In the genomic region with DNA sequence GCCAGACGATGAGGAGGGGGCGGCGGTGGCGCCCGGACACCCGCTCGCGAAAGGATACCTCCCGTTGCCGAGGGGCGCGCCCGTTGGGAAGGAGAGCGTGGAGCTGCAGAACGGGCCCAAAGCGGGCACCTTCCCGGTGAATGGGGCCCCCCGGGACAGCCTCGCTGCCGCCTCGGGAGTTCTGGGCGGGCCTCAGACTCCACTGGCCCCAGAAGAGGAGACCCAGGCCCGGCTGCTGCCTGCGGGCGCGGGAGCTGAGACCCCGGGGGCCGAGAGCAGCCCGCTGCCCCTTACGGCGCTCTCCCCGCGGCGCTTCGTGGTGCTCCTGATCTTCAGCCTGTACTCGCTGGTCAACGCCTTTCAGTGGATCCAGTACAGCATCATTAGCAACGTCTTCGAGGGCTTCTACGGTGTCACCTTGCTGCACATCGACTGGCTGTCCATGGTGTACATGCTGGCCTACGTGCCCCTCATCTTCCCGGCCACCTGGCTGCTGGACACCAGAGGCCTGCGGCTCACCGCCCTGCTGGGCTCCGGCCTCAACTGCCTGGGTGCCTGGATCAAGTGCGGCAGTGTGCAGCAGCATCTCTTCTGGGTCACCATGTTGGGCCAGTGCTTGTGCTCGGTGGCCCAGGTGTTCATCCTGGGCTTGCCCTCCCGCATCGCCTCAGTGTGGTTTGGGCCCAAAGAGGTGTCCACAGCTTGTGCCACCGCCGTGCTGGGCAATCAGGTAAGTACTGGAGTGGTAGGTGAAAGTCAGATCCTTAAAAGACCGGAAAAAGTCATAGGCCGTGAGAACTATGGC, we compare ENCODE assay signal across 9 cellular contexts. TPM values are rescaled to one million over a fixed set of nuclear protein-coding genes. Genes with fewer than 3 reads are reported as not detected.
DNase-seq lines count a peak whose midpoint lies in the region; ATAC-seq, FAIRE-seq and TF ChIP-seq lines count a peak whose summit lies in the region.
"Had no signal": no experiment of that assay in that cellular context is flagged by ENCODE, and none has a peak within 500 bp of the region (broad histone marks: within the 10 kb centered on the region; RNA-seq: fewer than 3 reads in every experiment).

No MANE protein-coding gene starts in this region.

- TF ChIP-seq RAD21 in HepG2 (CRISPR knock-in tag; IDR thresholded peaks at IDR 0.05), result no peak

- POLR2A ChIA-PET in HepG2 (lab: Yijun Ruan, JAX), result interaction anchor here (1.0 to 7.2 kb wide), 20 partner anchors 9 to 250 kb away, joined by 3 to 80 read pairs (median 7); partner anchors contain the start of genes ATF3, NSL1, SPATA45 and TATDN3

- under 1% methylated on average over 23 of the region's 54 CpGs for WGBS in HepG2 (ENCODE audit: low lambda C conversion rate)

- H3K4me2 ChIP-seq in HepG2 (ENCODE audit: low read depth, low read length), result peak overlapping the region; percentile 75

- DNase-seq in ELF-1 (ENCODE audit: low read depth, low spot score) (peak; percentile 70), HT1080 (ENCODE audit: low read depth) (peak; percentile 24), T follicular helper cell (ENCODE audit: low read depth) (peak; percentile 3), HepG2 (ENCODE audit: low spot score) (peak; percentile 18), NCI-H2029 treated with DMSO at 0.1 percent for 48 hours (lab: John Stamatoyannopoulos, UW) (no peak)
- DNase-seq in stimulated activated CD8-positive, alpha-beta memory T cell treated with anti-CD3 and anti-CD28 coated beads, Interleukin-15, amount 100 ng/mL, for 24 hours (ENCODE audit: low read depth), result peak; percentile 6

- H3K27ac ChIP-seq in cingulate gyrus (ENCODE audit: low read depth, low read length) (peak overlapping the region; percentile 69), HepG2 (ENCODE audit: extremely low read length, insufficient read depth, low read length) (peak overlapping the region; percentile 96)

- CTCF ChIA-PET in HepG2 (lab: Yijun Ruan, JAX; ENCODE audit: low intra/inter-chr PET ratio, low total read pairs), result no interaction called here

- H3K4me3 ChIP-seq in HepG2 (replicated peaks in 1 of 3; ENCODE audit: insufficient read depth in 1 of 3, low read depth in 2 of 3, low read length in 3 of 3), result peak overlapping the region; percentile 74 to 93 (median 90)

- peaks cover 68% of the 10 kb centered on the region for H3K4me1 ChIP-seq in HepG2 (ENCODE audit: insufficient read depth, low read length)

- TF ChIP-seq POLR2A in HepG2 (IDR thresholded peaks at IDR 0.05; ENCODE audit: insufficient read depth in 1 of 2, low read depth in 2 of 2, low read length in 2 of 2), result no peak

- H3K36me3 ChIP-seq in HepG2 (replicated peaks in 1 of 2; ENCODE audit: control insufficient read depth in 1 of 2, insufficient read depth in 2 of 2, low read length in 2 of 2), result 0 out of 5 replicates have a peak, but pooled peaks cover 0 to under 1% of the 10 kb centered on the region in 2 experiments

- TF ChIP-seq EP300 in HepG2 (IDR thresholded peaks at IDR 0.05; ENCODE audit: low read depth in 2 of 2, low read length in 2 of 2) (no peak), HepG2 (CRISPR knock-in tag; IDR thresholded peaks at IDR 0.05; ENCODE audit: borderline replicate concordance) (no peak)

- H3K9ac ChIP-seq in HepG2 (ENCODE audit: insufficient read depth, low read depth, low read length), result peak overlapping the region; percentile 80

- no peak for TF ChIP-seq CTCF in HepG2 (CRISPR knock-in tag; IDR thresholded peaks at IDR 0.05)

- peaks cover 55% of the 10 kb centered on the region for H3K79me2 ChIP-seq in HepG2 (ENCODE audit: insufficient read depth, low read length)

- no peaks in the 10 kb centered on the region for H3K9me3 ChIP-seq in HepG2 (ENCODE audit: low read length)

- BruUV-seq in HepG2 (replicated peaks; lab: Mats Ljungman, UMichigan), result TSS peak; percentile 57

- H3K27me3 ChIP-seq in HepG2 (ENCODE audit: control insufficient read depth in 1 of 2, insufficient read depth in 2 of 2, low read length in 2 of 2), result no peaks in the 10 kb centered on the region; a peak in 1 of 5 replicates

- in situ Hi-C loops in HepG2 (cut with HindIII; ENCODE audit: extremely low pct_ligation_motif_present, low pct_unique_long_range_greater_than_20kb), result loop anchor here (5.0 kb wide), 1 partner anchor 41 kb away; no protein-coding TSS in a partner anchor

- peak; percentile 30 for FAIRE-seq in HepG2 (lab: Jason Lieb, UNC)

- H2AFZ ChIP-seq in HepG2 (ENCODE audit: low read length), result no peak overlapping the region

- ATAC-seq in GM21390 (IDR thresholded peaks at IDR 0.05; ENCODE audit: unreplicated experiment) (peak; percentile 11), HepG2 (peak; percentile 46)

- intact Hi-C loops in HepG2 (cut with micrococcal nuclease; ENCODE audit: unreplicated experiment), result no loop called here

- H4K20me1 ChIP-seq in HepG2 (ENCODE audit: insufficient read depth, low read length), result peaks cover 12% of the 10 kb centered on the region

TF ChIP-seq in HepG2, 621 proteins besides CTCF, POLR2A, EP300 and RAD21 (continues in another document):
- TF ChIP-seq PHF20 (CRISPR knock-in tag; IDR thresholded peaks at IDR 0.05) (peak; percentile 20; the same call in 1 of the 2 replicates), ZNF33A (CRISPR knock-in tag; IDR thresholded peaks at IDR 0.05; ENCODE audit: borderline replicate concordance) (no peak), POLR2G (IDR thresholded peaks at IDR 0.05; ENCODE audit: low read depth, low read length) (no peak), DMAP1 (CRISPR knock-in tag; IDR thresholded peaks at IDR 0.05) (peak; percentile 13; the same call in 1 of the 2 replicates), ZNF441 (CRISPR knock-in tag; IDR thresholded peaks at IDR 0.05; ENCODE audit: borderline replicate concordance) (peak; percentile 63; the same call in 1 of the 2 replicates), HMG20B (CRISPR knock-in tag; conservative IDR thresholded peaks at IDR 0.05) (no peak), SNAI1 (CRISPR knock-in tag; IDR thresholded peaks at IDR 0.05; ENCODE audit: borderline replicate concordance) (0 out of 2 replicates have a peak, but pooled peaks have one; percentile 23)
- TF ChIP-seq, protein P1, sequence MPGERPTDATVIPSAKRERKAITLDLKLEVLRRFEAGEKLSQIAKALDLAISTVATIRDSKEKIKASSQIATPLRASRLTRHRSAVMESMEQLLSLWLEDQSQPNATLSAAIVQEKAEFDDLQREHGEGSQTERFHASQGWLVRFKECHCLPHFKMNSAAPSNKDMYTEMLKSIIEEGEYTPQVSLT (CRISPR knock-in tag; IDR thresholded peaks at IDR 0.05; ENCODE audit: borderline replicate concordance, low read depth), result no peak

RNA-seq across cellular contexts. Expression of gene FLVCR1, which starts 0.6 kb away (rescaled TPM):
- 6.9 and 7.9 TPM in 2 replicates for total RNA-seq in HT1080 (2014; rRNA removed; shearing (Covaris generic))
- polyA plus RNA-seq in HT1080 (2015; cell fraction: cytosol; rRNA removed), result 2.8 and 2.9 TPM in 2 replicates
- polyA plus RNA-seq in HT1080 (2015; cell fraction: nucleus; rRNA removed), result 9.7 and 12.4 TPM in 2 replicates
- total RNA-seq in HepG2 (2016; rRNA removed; fragmentation: Illumina TruSeq; extraction: Trizol), result 18.6 and 39.8 TPM in 2 replicates
- 41.7 and 44.4 TPM in 2 replicates for total RNA-seq in HepG2 (2016; cell fraction: cytosol; rRNA removed; fragmentation: Illumina TruSeq; extraction: Trizol; ENCODE audit: low read depth)
- total RNA-seq in HepG2 (2016; cell fraction: insoluble cytoplasmic fraction; rRNA removed; fragmentation: Illumina TruSeq; extraction: Trizol), result 20.2 and 36.6 TPM in 2 replicates
- total RNA-seq in HepG2 (2016; cell fraction: membrane; rRNA removed; fragmentation: Illumina TruSeq; extraction: Trizol), result 20.7 and 22.2 TPM in 2 replicates
- total RNA-seq in HepG2 (2016; cell fraction: nucleus; rRNA removed; fragmentation: Illumina TruSeq; extraction: Trizol), result 42.5 and 47.7 TPM in 2 replicates
- 14.8 and 16.0 TPM in 2 replicates for polyA plus RNA-seq in HepG2 (2011; rRNA removed)
- 6.6 and 8.7 TPM in 2 replicates for polyA plus RNA-seq in HepG2 (2011; cell fraction: cytosol; rRNA removed)
- 15.2 and 15.3 TPM in 2 replicates for polyA plus RNA-seq in HepG2 (2011; cell fraction: nucleus; rRNA removed)
- 11.8 and 22.8 TPM in 2 replicates for polyA plus RNA-seq in HepG2 (2012)
- 2.5 and 2.7 TPM in 2 replicates for polyA plus RNA-seq in HepG2 (2016; cell fraction: cytosol; fragmentation: Illumina TruSeq; extraction: Trizol; ENCODE audit: low read depth)
- polyA plus RNA-seq in HepG2 (2016; cell fraction: insoluble cytoplasmic fraction; fragmentation: Illumina TruSeq; extraction: Trizol; ENCODE audit: low read depth), result 12.8 and 14.8 TPM in 2 replicates
- polyA plus RNA-seq in HepG2 (2016; cell fraction: membrane; fragmentation: Illumina TruSeq; extraction: Trizol; ENCODE audit: low read depth), result 5.3 and 6.3 TPM in 2 replicates
- 59.2 and 59.9 TPM in 2 replicates for polyA plus RNA-seq in HepG2 (2016; cell fraction: nucleus; fragmentation: Illumina TruSeq; extraction: Trizol; ENCODE audit: insufficient read depth, low read depth)
- 59.0 and 72.7 TPM in 2 replicates for polyA minus RNA-seq in HepG2 (2011; rRNA and poly(A)+ RNA removed; ENCODE audit: low replicate concordance)
- 20.0 and 25.2 TPM in 2 replicates for polyA minus RNA-seq in HepG2 (2011; cell fraction: cytosol; rRNA and poly(A)+ RNA removed)
- polyA minus RNA-seq in HepG2 (2011; cell fraction: nucleus; rRNA and poly(A)+ RNA removed), result 23.2 and 31.6 TPM in 2 replicates

RNA-seq across cellular contexts. Expression of gene SPATA45, which starts 11.2 kb away (rescaled TPM):
- total RNA-seq in HT1080 (2014; rRNA removed; shearing (Covaris generic)), result not detected in 2 replicates
- not detected in 2 replicates for polyA plus RNA-seq in HT1080 (2015; cell fraction: cytosol; rRNA removed)
- polyA plus RNA-seq in HT1080 (2015; cell fraction: nucleus; rRNA removed), result not detected in 2 replicates
- total RNA-seq in HepG2 (2016; rRNA removed; fragmentation: Illumina TruSeq; extraction: Trizol), result 0.64 and 0.86 TPM in 2 replicates
- 1.1 and 1.2 TPM in 2 replicates for total RNA-seq in HepG2 (2016; cell fraction: cytosol; rRNA removed; fragmentation: Illumina TruSeq; extraction: Trizol; ENCODE audit: low read depth)
- not detected in 2 replicates for total RNA-seq in HepG2 (2016; cell fraction: insoluble cytoplasmic fraction; rRNA removed; fragmentation: Illumina TruSeq; extraction: Trizol)
- total RNA-seq in HepG2 (2016; cell fraction: membrane; rRNA removed; fragmentation: Illumina TruSeq; extraction: Trizol), result 0.62 and 1.3 TPM in 2 replicates
- total RNA-seq in HepG2 (2016; cell fraction: nucleus; rRNA removed; fragmentation: Illumina TruSeq; extraction: Trizol), result not detected in 2 replicates
- polyA plus RNA-seq in HepG2 (2011; rRNA removed), result 0.17 TPM in 1 of 2 replicates, not detected in the other
- not detected in 2 replicates for polyA plus RNA-seq in HepG2 (2011; cell fraction: cytosol; rRNA removed)
- not detected in 2 replicates for polyA plus RNA-seq in HepG2 (2011; cell fraction: nucleus; rRNA removed)
- 0.51 TPM in 1 of 2 replicates, not detected in the other for polyA plus RNA-seq in HepG2 (2012)
- polyA plus RNA-seq in HepG2 (2016; cell fraction: cytosol; fragmentation: Illumina TruSeq; extraction: Trizol; ENCODE audit: low read depth), result 0.93 TPM in 1 of 2 replicates, not detected in the other
- not detected in 2 replicates for polyA plus RNA-seq in HepG2 (2016; cell fraction: insoluble cytoplasmic fraction; fragmentation: Illumina TruSeq; extraction: Trizol; ENCODE audit: low read depth)
- polyA plus RNA-seq in HepG2 (2016; cell fraction: membrane; fragmentation: Illumina TruSeq; extraction: Trizol; ENCODE audit: low read depth), result 0.42 and 0.63 TPM in 2 replicates
- polyA plus RNA-seq in HepG2 (2016; cell fraction: nucleus; fragmentation: Illumina TruSeq; extraction: Trizol; ENCODE audit: insufficient read depth, low read depth), result not detected in 2 replicates
- not detected in 2 replicates for polyA minus RNA-seq in HepG2 (2011; rRNA and poly(A)+ RNA removed; ENCODE audit: low replicate concordance)
- polyA minus RNA-seq in HepG2 (2011; cell fraction: cytosol; rRNA and poly(A)+ RNA removed), result not detected in 2 replicates
- not detected in 2 replicates for polyA minus RNA-seq in HepG2 (2011; cell fraction: nucleus; rRNA and poly(A)+ RNA removed)
- total RNA-seq: dermis microvascular lymphatic vessel endothelial cell had no signal
